Comparison of ENCODE assay signal across 27 cellular contexts in the genomic region with DNA sequence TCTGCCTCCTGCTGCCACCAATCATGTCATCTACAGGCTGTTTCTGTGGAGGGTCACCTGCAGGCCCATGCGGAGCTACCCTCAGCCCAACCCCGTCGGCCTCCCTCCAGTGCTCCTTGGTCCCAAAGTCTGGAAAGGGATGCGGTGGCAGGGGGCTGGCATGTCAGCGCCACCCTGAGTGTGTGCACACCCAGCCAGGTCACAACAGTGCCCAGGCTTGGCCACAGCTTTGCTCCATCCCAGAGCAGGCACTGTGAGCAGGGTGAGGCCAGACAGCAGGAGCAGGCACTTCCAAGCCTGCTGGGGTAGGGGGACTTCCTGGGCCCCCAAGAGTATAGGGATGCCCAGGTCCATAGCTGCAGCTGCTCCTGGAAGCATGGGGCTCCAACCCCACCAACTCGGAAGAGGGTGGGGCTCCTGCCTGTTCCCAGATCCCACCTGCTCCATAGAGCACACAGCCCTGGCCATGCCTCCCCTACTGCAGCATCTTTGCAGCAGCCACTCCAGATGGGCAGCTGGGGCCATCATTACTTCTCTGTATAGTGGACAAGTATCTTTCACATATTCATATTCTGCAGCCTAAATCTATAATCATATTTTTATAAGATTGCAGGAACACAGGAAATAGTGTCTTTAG.
A peak's percentile ranks its signal among the peaks of the same experiment; 100 is the strongest.
DNase-seq lines count a peak whose midpoint lies in the region; ATAC-seq, FAIRE-seq and TF ChIP-seq lines count a peak whose summit lies in the region.
"Had no signal": no experiment of that assay in that cellular context is flagged by ENCODE, and none has a peak within 500 bp of the region (broad histone marks: within the 10 kb centered on the region; RNA-seq: fewer than 3 reads in every experiment).

No MANE protein-coding gene starts in this region.

- H3K9me3 ChIP-seq in HepG2 (ENCODE audit: low read length) (peaks cover 14% of the 10 kb centered on the region), breast epithelium (peaks cover 16% of the 10 kb centered on the region in 2 donors)

- H3K4me3 Mint-ChIP-seq in T-helper 1 cell treated with Interleukin-12 subunit alpha and Interleukin-12 subunit beta and Interleukin-4 antibody, amounts not matched to agents 30 μg/mL and 1 μg/mL, for 36 hours = no peak overlapping the region
- no peak overlapping the region for H3K4me3 Mint-ChIP-seq in stimulated activated naive CD8-positive, alpha-beta T cell treated with anti-CD3 and anti-CD28 coated beads, Interleukin-15, amount 100 ng/mL, for 72 hours
- H3K4me3 Mint-ChIP-seq in MCF 10A (ENCODE audit: unreplicated experiment) = no peak overlapping the region
- H3K4me3 Mint-ChIP-seq: stimulated activated naive CD8-positive, alpha-beta T cell treated with anti-CD3 and anti-CD28 coated beads, Interleukin-15, Interleukin-2, amounts not matched to agents 100 ng/mL and 50 ng/mL, for 24 hours had no signal

- H3K27me3 ChIP-seq in HepG2 (ENCODE audit: control insufficient read depth in 1 of 2, insufficient read depth in 2 of 2, low read length in 2 of 2) (no peaks in the 10 kb centered on the region), breast epithelium (no peaks in the 10 kb centered on the region)
- H3K27me3 ChIP-seq: foreskin keratinocyte, spleen, tibial artery had no signal

- H3K9me3 Mint-ChIP-seq in T-helper 1 cell treated with Interleukin-12 subunit alpha and Interleukin-12 subunit beta and Interleukin-4 antibody, amounts not matched to agents 30 μg/mL and 1 μg/mL, for 36 hours = peaks cover 37% of the 10 kb centered on the region
- peaks cover 32 to 39% of the 10 kb centered on the region in 2 donors for H3K9me3 Mint-ChIP-seq in stimulated activated naive CD8-positive, alpha-beta T cell treated with anti-CD3 and anti-CD28 coated beads, Interleukin-15, amount 100 ng/mL, for 72 hours
- peaks cover 10% of the 10 kb centered on the region for H3K9me3 Mint-ChIP-seq in MCF 10A (ENCODE audit: unreplicated experiment)

- H2AFZ ChIP-seq in HepG2 (ENCODE audit: low read length) = no peak overlapping the region

- peak overlapping the region; percentile 65 for H3K27ac Mint-ChIP-seq in T-helper 1 cell treated with Interleukin-12 subunit alpha and Interleukin-12 subunit beta and Interleukin-4 antibody, amounts not matched to agents 30 μg/mL and 1 μg/mL, for 36 hours
- H3K27ac Mint-ChIP-seq in stimulated activated naive CD8-positive, alpha-beta T cell treated with anti-CD3 and anti-CD28 coated beads, Interleukin-15, amount 100 ng/mL, for 72 hours = peak overlapping the region; percentile 74 to 80
- no peak overlapping the region for H3K27ac Mint-ChIP-seq in MCF 10A (ENCODE audit: low read depth, unreplicated experiment)

- CTCF ChIA-PET in HepG2 (lab: Yijun Ruan, JAX; ENCODE audit: low intra/inter-chr PET ratio, low total read pairs) = no interaction called here
- CTCF ChIA-PET in MCF 10A (lab: Yijun Ruan, JAX) = interaction anchor here (0.7 to 0.9 kb wide), 2 partner anchors 10 to 1137 kb away, joined by 3 to 4 read pairs; no protein-coding TSS in a partner anchor

- no peak for DNase-seq in T-helper 1 cell
- no peak for DNase-seq in stimulated activated naive CD8-positive, alpha-beta T cell treated with anti-CD3 and anti-CD28 coated beads, Interleukin-15, amount 100 ng/mL, for 72 hours
- no peak for DNase-seq in stimulated activated naive CD8-positive, alpha-beta T cell treated with anti-CD3 and anti-CD28 coated beads, Interleukin-15, Interleukin-2, amounts not matched to agents 100 U/mL and 50 U/mL, for 24 hours
- DNase-seq in HepG2 (ENCODE audit: low spot score) = no peak
- no peak for DNase-seq in MCF 10A (ENCODE audit: unreplicated experiment)
- no peak for DNase-seq in NCI-H187 (lab: John Stamatoyannopoulos, UW)
- DNase-seq in breast epithelium (ENCODE audit: low spot score in 2 of 2) = no peak
- DNase-seq: activated gamma-delta T cell treated with Interleukin-2 at 50 U/mL for 16 hours; aorta; central memory CD4-positive, alpha-beta T cell; DMS79 treated with DMSO at 0.1 percent for 48 hours; foreskin keratinocyte; islet precursor cell; KBM-7; NCI-H2171; NCI-H69; spleen; stimulated activated CD4-positive, alpha-beta T cell treated with anti-CD3 and anti-CD28 coated beads, Interleukin-4, amount 100 ng/mL, for 1 hour; tibial artery had no signal

- no peak overlapping the region for H3K4me3 ChIP-seq in HepG2 (replicated peaks in 1 of 3; ENCODE audit: insufficient read depth in 1 of 3, low read depth in 2 of 3, low read length in 3 of 3)
- H3K4me3 ChIP-seq in breast epithelium = no peak overlapping the region
- H3K4me3 ChIP-seq: GM12878, lung, spleen, tibial artery had no signal

- H3K27ac ChIP-seq in HepG2 (ENCODE audit: extremely low read length, insufficient read depth, low read length) (no peak overlapping the region), breast epithelium (no peak overlapping the region)
- H3K27ac ChIP-seq: 22Rv1, foreskin keratinocyte, RWPE1, tibial artery had no signal

- H3K36me3 Mint-ChIP-seq in T-helper 1 cell treated with Interleukin-12 subunit alpha and Interleukin-12 subunit beta and Interleukin-4 antibody, amounts not matched to agents 30 μg/mL and 1 μg/mL, for 36 hours (ENCODE audit: low read depth) = peaks cover 64% of the 10 kb centered on the region
- H3K36me3 Mint-ChIP-seq in MCF 10A (ENCODE audit: insufficient read depth, unreplicated experiment) = no peaks in the 10 kb centered on the region

- in situ Hi-C loops in HepG2 (cut with HindIII; ENCODE audit: extremely low pct_ligation_motif_present, low pct_unique_long_range_greater_than_20kb) = no loop called here

- peaks cover 3 to 10% of the 10 kb centered on the region in 2 experiments; a peak in 3 of 5 replicates for H3K36me3 ChIP-seq in HepG2 (replicated peaks in 1 of 2; ENCODE audit: control insufficient read depth in 1 of 2, insufficient read depth in 2 of 2, low read length in 2 of 2)
- no peaks in the 10 kb centered on the region for H3K36me3 ChIP-seq in breast epithelium

- no peaks in the 10 kb centered on the region for H3K4me1 ChIP-seq in HepG2 (ENCODE audit: insufficient read depth, low read length)
- no peaks in the 10 kb centered on the region for H3K4me1 ChIP-seq in breast epithelium
- H3K4me1 ChIP-seq: foreskin keratinocyte, tibial artery had no signal

- intact Hi-C loops in HepG2 (cut with micrococcal nuclease; ENCODE audit: unreplicated experiment) (no loop called here), MCF 10A (cut with micrococcal nuclease) (no loop called here), breast epithelium (cut with DNase I; ENCODE audit: low total_unique reads) (no loop called here)

- WGBS in HepG2 (ENCODE audit: low lambda C conversion rate) = 96% methylated on average over 4 of the region's 6 CpGs

- POLR2A ChIA-PET in HepG2 (lab: Yijun Ruan, JAX) (no interaction called here), MCF 10A (lab: Yijun Ruan, JAX) (interaction anchor here (0.6 to 0.9 kb wide), 2 partner anchors 22 to 211 kb away, joined by 3 to 4 read pairs; no protein-coding TSS in a partner anchor)

- H3K27me3 Mint-ChIP-seq in T-helper 1 cell treated with Interleukin-12 subunit alpha and Interleukin-12 subunit beta and Interleukin-4 antibody, amounts not matched to agents 30 μg/mL and 1 μg/mL, for 36 hours (ENCODE audit: low read depth) = no peaks in the 10 kb centered on the region
- H3K27me3 Mint-ChIP-seq in stimulated activated naive CD8-positive, alpha-beta T cell treated with anti-CD3 and anti-CD28 coated beads, Interleukin-15, amount 100 ng/mL, for 72 hours = no peaks in the 10 kb centered on the region
- no peaks in the 10 kb centered on the region for H3K27me3 Mint-ChIP-seq in MCF 10A (ENCODE audit: insufficient read depth, unreplicated experiment)
- H3K27me3 Mint-ChIP-seq: stimulated activated naive CD8-positive, alpha-beta T cell treated with anti-CD3 and anti-CD28 coated beads, Interleukin-15, Interleukin-2, amounts not matched to agents 100 ng/mL and 50 ng/mL, for 24 hours had no signal

- TF ChIP-seq CTCF in HepG2 (CRISPR knock-in tag; IDR thresholded peaks at IDR 0.05) = no peak
- no peak for TF ChIP-seq CTCF in MCF 10A (IDR thresholded peaks at IDR 0.05; ENCODE audit: unreplicated experiment)
- no peak for TF ChIP-seq CTCF in breast epithelium (IDR thresholded peaks at IDR 0.05)

- no TSS peak for BruUV-seq in HepG2 (replicated peaks; lab: Mats Ljungman, UMichigan)
- no TSS peak for BruUV-seq in MCF 10A (replicated peaks; lab: Mats Ljungman, UMichigan)

- TF ChIP-seq POLR2A in HepG2 (IDR thresholded peaks at IDR 0.05; ENCODE audit: insufficient read depth in 1 of 2, low read depth in 2 of 2, low read length in 2 of 2) (no peak), breast epithelium (IDR thresholded peaks at IDR 0.05) (no peak)

- no peak overlapping the region for H3K9ac ChIP-seq in HepG2 (ENCODE audit: insufficient read depth, low read depth, low read length)

- no peak overlapping the region for H3K4me2 ChIP-seq in HepG2 (ENCODE audit: low read depth, low read length)

- TF ChIP-seq EP300 in HepG2 (IDR thresholded peaks at IDR 0.05; ENCODE audit: low read depth in 2 of 2, low read length in 2 of 2) (no peak), HepG2 (CRISPR knock-in tag; IDR thresholded peaks at IDR 0.05; ENCODE audit: borderline replicate concordance) (no peak)

- ATAC-seq in stimulated activated naive CD8-positive, alpha-beta T cell treated with anti-CD3 and anti-CD28 coated beads, Interleukin-15, amount 100 ng/mL, for 72 hours = no peak
- ATAC-seq in stimulated activated naive CD8-positive, alpha-beta T cell treated with anti-CD3 and anti-CD28 coated beads, Interleukin-15, Interleukin-2, amounts not matched to agents 100 U/mL and 50 U/mL, for 24 hours = no peak
- ATAC-seq in HepG2 = no peak; the same call in 2 of the 3 replicates
- ATAC-seq: activated CD4-positive, CD25-positive, alpha-beta regulatory T cell treated with anti-CD3 and anti-CD28 coated beads, Interleukin-2, amount 50 U/mL, for 24 hours; foreskin keratinocyte; GM12878; HCT116 had no signal

- no peak for TF ChIP-seq RAD21 in HepG2 (CRISPR knock-in tag; IDR thresholded peaks at IDR 0.05)

- H4K20me1 ChIP-seq in HepG2 (ENCODE audit: insufficient read depth, low read length) = no peaks in the 10 kb centered on the region

- no peaks in the 10 kb centered on the region for H3K79me2 ChIP-seq in HepG2 (ENCODE audit: insufficient read depth, low read length)

- no peak for FAIRE-seq in HepG2 (lab: Jason Lieb, UNC)
- FAIRE-seq: GM12878 had no signal

- H3K4me1 Mint-ChIP-seq in T-helper 1 cell treated with Interleukin-12 subunit alpha and Interleukin-12 subunit beta and Interleukin-4 antibody, amounts not matched to agents 30 μg/mL and 1 μg/mL, for 36 hours (ENCODE audit: low read depth) = peaks cover 48% of the 10 kb centered on the region
- H3K4me1 Mint-ChIP-seq in stimulated activated naive CD8-positive, alpha-beta T cell treated with anti-CD3 and anti-CD28 coated beads, Interleukin-15, amount 100 ng/mL, for 72 hours = peaks cover 70% of the 10 kb centered on the region
- no peaks in the 10 kb centered on the region for H3K4me1 Mint-ChIP-seq in MCF 10A (ENCODE audit: insufficient read depth, unreplicated experiment)
